Comparison of ENCODE assay signal across 14 cellular contexts in genomic region chr1:243440406-243440805, GRCh38.
DNase-seq lines count a peak whose midpoint lies in the region; ATAC-seq and TF ChIP-seq lines count a peak whose summit lies in the region.
"Had no signal": no experiment of that assay in that cellular context is flagged by ENCODE, and none has a peak within 500 bp of the region (broad histone marks: within the 10 kb centered on the region; RNA-seq: fewer than 3 reads in every experiment).

No MANE protein-coding gene starts in this region.

- no peaks in the 10 kb centered on the region for H3K9me3 ChIP-seq in HUES48 (ENCODE audit: control insufficient read depth, insufficient read depth, low read length)
- no peaks in the 10 kb centered on the region for H3K9me3 ChIP-seq in neural progenitor cell (ENCODE audit: low read depth)

- H3K4me2 ChIP-seq in neural progenitor cell: no peak overlapping the region

- peaks cover 2% of the 10 kb centered on the region for H3K27me3 Mint-ChIP-seq in glutamatergic neuron (ENCODE audit: unreplicated experiment)
- no peaks in the 10 kb centered on the region for H3K27me3 Mint-ChIP-seq in neural progenitor cell (ENCODE audit: insufficient read depth, low read depth)
- no peaks in the 10 kb centered on the region for H3K27me3 Mint-ChIP-seq in activated CD4-positive, alpha-beta T cell treated with anti-CD3 and anti-CD28 coated beads, Interleukin-2, amount 10 ng/mL, durations not matched to agents 7 days and 5 days

- H3K36me3 Mint-ChIP-seq in glutamatergic neuron (ENCODE audit: unreplicated experiment) (no peaks in the 10 kb centered on the region), neural progenitor cell (no peaks in the 10 kb centered on the region)
- peaks cover 3% of the 10 kb centered on the region for H3K36me3 Mint-ChIP-seq in activated CD4-positive, alpha-beta T cell treated with anti-CD3 and anti-CD28 coated beads, Interleukin-2, amount 10 ng/mL, durations not matched to agents 7 days and 5 days (ENCODE audit: low read depth)

- H3K27ac Mint-ChIP-seq in glutamatergic neuron (ENCODE audit: unreplicated experiment) (peak overlapping the region; percentile 7), neural progenitor cell (peak overlapping the region; percentile 24)
- no peak overlapping the region for H3K27ac Mint-ChIP-seq in activated CD4-positive, alpha-beta T cell treated with anti-CD3 and anti-CD28 coated beads, Interleukin-2, amount 10 ng/mL, durations not matched to agents 7 days and 5 days

- H3K4me3 Mint-ChIP-seq in glutamatergic neuron (ENCODE audit: unreplicated experiment): no peak overlapping the region
- no peak overlapping the region for H3K4me3 Mint-ChIP-seq in neural progenitor cell
- no peak overlapping the region for H3K4me3 Mint-ChIP-seq in activated CD4-positive, alpha-beta T cell treated with anti-CD3 and anti-CD28 coated beads, Interleukin-2, amount 10 ng/mL, durations not matched to agents 7 days and 5 days
- H3K4me3 Mint-ChIP-seq: CD14-positive monocyte had no signal

- no peak overlapping the region for H2AFZ ChIP-seq in neural progenitor cell (replicated peaks)

- H3F3A ChIP-seq in neural progenitor cell (ENCODE audit: low read depth): peaks cover 8% of the 10 kb centered on the region

- POLR2A ChIA-PET in RWPE1 (lab: Yijun Ruan, JAX; ENCODE audit: low non-redundant PET): no interaction called here
- POLR2A ChIA-PET in activated CD4-positive, alpha-beta T cell treated with anti-CD3 and anti-CD28 coated beads, Interleukin-2, amount 10 ng/mL, durations not matched to agents 7 days and 5 days (lab: Charles Lee): no interaction called here

- H3K27ac ChIP-seq in HUES48 (ENCODE audit: low read depth, low read length): peak overlapping the region; percentile 29
- peak overlapping the region; percentile 51 for H3K27ac ChIP-seq in neural progenitor cell
- no peak overlapping the region for H3K27ac ChIP-seq in RWPE1
- H3K27ac ChIP-seq: HL-60 had no signal

- H3K4me1 Mint-ChIP-seq in glutamatergic neuron (ENCODE audit: low read depth, unreplicated experiment) (peaks cover 15% of the 10 kb centered on the region), neural progenitor cell (peaks cover 35% of the 10 kb centered on the region)
- H3K4me1 Mint-ChIP-seq in activated CD4-positive, alpha-beta T cell treated with anti-CD3 and anti-CD28 coated beads, Interleukin-2, amount 10 ng/mL, durations not matched to agents 7 days and 5 days: peaks cover 2% of the 10 kb centered on the region

- H3K9ac ChIP-seq in HUES48 (ENCODE audit: low read depth, low read length) (no peak overlapping the region), neural progenitor cell (no peak overlapping the region)

- no peaks in the 10 kb centered on the region for H4K20me1 ChIP-seq in neural progenitor cell (ENCODE audit: low read depth)

- H3K36me3 ChIP-seq in HUES48 (ENCODE audit: control insufficient read depth, insufficient read depth, low read length) (no peaks in the 10 kb centered on the region), neural progenitor cell (no peaks in the 10 kb centered on the region)

- H3K4me1 ChIP-seq in HUES48 (ENCODE audit: control insufficient read depth, insufficient read depth, low read length) (peaks cover 13% of the 10 kb centered on the region), neural progenitor cell (peaks cover 22% of the 10 kb centered on the region)

- H3K4me3 ChIP-seq in HUES48 (ENCODE audit: low read depth, low read length) (no peak overlapping the region), neural progenitor cell (no peak overlapping the region)

- peak; percentile 24 for DNase-seq in SK-MEL-5 (ENCODE audit: low read depth, low spot score)
- no peak for DNase-seq in glutamatergic neuron
- DNase-seq in neural progenitor cell (ENCODE audit: low spot score): peak; percentile 59
- DNase-seq in left lobe of liver (ENCODE audit: low spot score): no peak
- DNase-seq in RWPE1 (ENCODE audit: low spot score): no peak
- DNase-seq in activated CD4-positive, alpha-beta T cell treated with anti-CD3 and anti-CD28 coated beads, Interleukin-2, amount 10 ng/mL, durations not matched to agents 7 days and 5 days: no peak
- DNase-seq: DMS79, IMR-90, NCI-H1417 treated with DMSO at 0.1 percent for 48 hours, NCI-H510A, SHP77 treated with DMSO at 0.1 percent for 48 hours had no signal

- no peaks in the 10 kb centered on the region for H3K9me3 Mint-ChIP-seq in glutamatergic neuron (ENCODE audit: unreplicated experiment)
- H3K9me3 Mint-ChIP-seq in neural progenitor cell: no peaks in the 10 kb centered on the region
- H3K9me3 Mint-ChIP-seq in activated CD4-positive, alpha-beta T cell treated with anti-CD3 and anti-CD28 coated beads, Interleukin-2, amount 10 ng/mL, durations not matched to agents 7 days and 5 days: no peaks in the 10 kb centered on the region
- H3K9me3 Mint-ChIP-seq: CD14-positive monocyte had no signal

- TF ChIP-seq CTCF in glutamatergic neuron (IDR thresholded peaks at IDR 0.05; ENCODE audit: partially characterized antibody, unreplicated experiment) (no peak), neural progenitor cell (IDR thresholded peaks at IDR 0.05) (no peak), RWPE1 (conservative IDR thresholded peaks at IDR 0.05; ENCODE audit: low read depth) (no peak)

- no peaks in the 10 kb centered on the region for H3K79me2 ChIP-seq in neural progenitor cell (ENCODE audit: low read depth)

- no peaks in the 10 kb centered on the region for H3K27me3 ChIP-seq in HUES48 (ENCODE audit: control insufficient read depth, insufficient read depth, low read length)
- no peaks in the 10 kb centered on the region for H3K27me3 ChIP-seq in neural progenitor cell

- in situ Hi-C loops in SK-MEL-5 (cut with HindIII; ENCODE audit: low pct_unique_long_range_greater_than_20kb, low sequenced_read_pairs): no loop called here

- CTCF ChIA-PET in RWPE1 (lab: Yijun Ruan, JAX): no interaction called here
- CTCF ChIA-PET in activated CD4-positive, alpha-beta T cell treated with anti-CD3 and anti-CD28 coated beads, Interleukin-2, amount 10 ng/mL, durations not matched to agents 7 days and 5 days (lab: Charles Lee): interaction anchor here (0.9 kb wide), 1 partner anchor 31 kb away, joined by 3 read pairs; no protein-coding TSS in a partner anchor

- ATAC-seq in left lobe of liver: no peak

Comparison
In these comparisons a context has a peak if more than half of its experiments do, and no peak if none do; other contexts are left out.
1. DNase-seq: peak in SK-MEL-5 (single experiment) and neural progenitor cell (single experiment); none in glutamatergic neuron (single experiment), left lobe of liver (single experiment), RWPE1 (single experiment) and activated CD4-positive, alpha-beta T cell treated with anti-CD3 and anti-CD28 coated beads, Interleukin-2, amount 10 ng/mL, durations not matched to agents 7 days and 5 days (single experiment).